ENCODE assay signal across 8 cellular contexts in the genomic region with DNA sequence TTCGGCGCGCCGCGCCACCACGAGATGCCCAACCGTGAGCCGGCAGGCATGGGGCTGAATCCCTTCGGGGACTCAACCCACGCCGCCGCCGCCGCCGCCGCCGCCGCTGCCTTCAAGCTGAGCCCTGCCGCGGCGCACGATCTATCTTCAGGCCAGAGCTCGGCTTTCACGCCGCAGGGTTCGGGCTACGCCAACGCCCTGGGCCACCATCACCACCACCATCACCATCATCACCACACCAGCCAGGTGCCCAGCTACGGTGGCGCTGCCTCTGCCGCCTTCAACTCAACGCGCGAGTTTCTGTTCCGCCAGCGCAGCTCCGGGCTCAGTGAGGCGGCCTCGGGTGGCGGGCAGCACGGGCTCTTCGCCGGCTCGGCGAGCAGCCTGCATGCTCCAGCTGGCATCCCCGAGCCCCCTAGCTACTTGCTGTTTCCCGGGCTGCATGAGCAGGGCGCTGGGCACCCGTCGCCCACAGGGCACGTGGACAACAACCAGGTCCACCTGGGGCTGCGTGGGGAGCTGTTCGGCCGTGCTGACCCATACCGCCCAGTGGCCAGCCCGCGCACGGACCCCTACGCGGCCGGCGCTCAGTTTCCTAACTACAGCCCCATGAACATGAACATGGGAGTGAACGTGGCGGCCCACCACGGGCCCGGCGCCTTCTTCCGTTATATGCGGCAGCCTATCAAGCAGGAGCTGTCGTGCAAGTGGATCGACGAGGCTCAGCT. TPM values are rescaled to one million over a fixed set of nuclear protein-coding genes. Genes with fewer than 3 reads are reported as not detected.
DNase-seq lines count a peak whose midpoint lies in the region; ATAC-seq, FAIRE-seq and TF ChIP-seq lines count a peak whose summit lies in the region.
"Had no signal": no experiment of that assay in that cellular context is flagged by ENCODE, and none has a peak within 500 bp of the region (broad histone marks: within the 10 kb centered on the region; RNA-seq: fewer than 3 reads in every experiment).

No MANE protein-coding gene starts in this region.

- H3K18ac ChIP-seq in H9 (ENCODE audit: insufficient read length, low read depth, low read length): no peak overlapping the region

- H3K9ac ChIP-seq in H9 (ENCODE audit: extremely low read depth, insufficient read length, low read length): peak overlapping the region; percentile 81

- no peak overlapping the region for H4K8ac ChIP-seq in H9 (replicated peaks; ENCODE audit: insufficient read length, low read depth, low read length)

- H3K27ac ChIP-seq in H9 (ENCODE audit: insufficient read length, low read depth, low read length) (no peak overlapping the region), ectodermal cell (ENCODE audit: insufficient read depth, low read depth, low read length, poor library complexity, severe bottlenecking) (no peak overlapping the region), ovary (no peak overlapping the region)

- no peak overlapping the region for H2BK12ac ChIP-seq in H9 (ENCODE audit: insufficient read length, low read depth, low read length)

- H3K27ac Mint-ChIP-seq in H9: peak overlapping the region in 2 of 3 experiments; percentile 87 to 95; a peak in 4 of 7 replicates

- H3K27me3 ChIP-seq in H9 (ENCODE audit: insufficient read depth, low read length) (no peaks in the 10 kb centered on the region), ectodermal cell (ENCODE audit: control insufficient read depth, insufficient read depth, low read length, poor library complexity, severe bottlenecking) (peaks cover 33% of the 10 kb centered on the region), ovary (no peaks in the 10 kb centered on the region)

- no peak overlapping the region for H3K56ac ChIP-seq in H9 (ENCODE audit: insufficient read length, low read depth, low read length)

- FAIRE-seq in GM12891 (lab: Jason Lieb, UNC): no peak

- H2AK5ac ChIP-seq in H9 (ENCODE audit: insufficient read length, low read length): no peak overlapping the region

- no peaks in the 10 kb centered on the region for H3K79me1 ChIP-seq in H9 (ENCODE audit: insufficient read depth, low read depth, low read length, poor library complexity, severe bottlenecking)

- H3K23ac ChIP-seq in H9 (ENCODE audit: insufficient read length, low read depth, low read length): no peak overlapping the region

- H2BK5ac ChIP-seq in H9 (ENCODE audit: insufficient read length, low read length): no peak overlapping the region

- H4K91ac ChIP-seq in H9 (ENCODE audit: insufficient read length, low read depth, low read length): no peak overlapping the region

- no peaks in the 10 kb centered on the region for H3K4me1 ChIP-seq in H9 (ENCODE audit: insufficient read depth, low read length)
- H3K4me1 ChIP-seq in ectodermal cell (ENCODE audit: control insufficient read depth, insufficient read depth, low read length): peaks cover 4% of the 10 kb centered on the region
- no peaks in the 10 kb centered on the region for H3K4me1 ChIP-seq in ovary (ENCODE audit: insufficient read depth)

- no peaks in the 10 kb centered on the region; the same call in 1 of the 2 replicates for H3K27me3 Mint-ChIP-seq in H9 (ENCODE audit: low read depth)

- H2AFZ ChIP-seq in H9 (ENCODE audit: low read length): no peak overlapping the region

- DNase-seq in DMS53 (lab: John Stamatoyannopoulos, UW): peak; percentile 74
- DNase-seq in H9: no peak
- no peak for DNase-seq in ovary
- no peak for DNase-seq in GM12891 (ENCODE audit: insufficient read length, low spot score)
- DNase-seq: activated CD4-positive, alpha-beta T cell treated with anti-CD3 and anti-CD28 coated beads for 1 hour had no signal

- TF ChIP-seq CTCF in H9 (conservative IDR thresholded peaks at IDR 0.05) (no peak), ovary (IDR thresholded peaks at IDR 0.05) (no peak)

- H2BK120ac ChIP-seq in H9 (ENCODE audit: low read depth, low read length, poor library complexity, severe bottlenecking): no peak overlapping the region

- TF ChIP-seq POLR2A in ovary (IDR thresholded peaks at IDR 0.05) (no peak), GM12891 (IDR thresholded peaks at IDR 0.05; ENCODE audit: low read depth, low read length) (no peak)

- intact Hi-C loops in ovary (cut with DNase I): no loop called here

- H3K4ac ChIP-seq in H9 (ENCODE audit: low read depth, low read length): no peak overlapping the region

- H3K14ac ChIP-seq in H9 (ENCODE audit: insufficient read depth, low read length): peak overlapping the region; percentile 66; the same call in 1 of the 2 replicates

- H3K36me3 Mint-ChIP-seq in H9 (ENCODE audit: insufficient read depth in 1 of 3, low read depth in 3 of 3): peaks cover 30 to 54% (median 47%) of the 10 kb centered on the region in 3 experiments

- H3K36me3 ChIP-seq in ectodermal cell (ENCODE audit: control insufficient read depth, insufficient read depth, low read length) (no peaks in the 10 kb centered on the region), ovary (no peaks in the 10 kb centered on the region)

- H3K4me1 Mint-ChIP-seq in H9: peaks cover 16 to 37% of the 10 kb centered on the region in 2 experiments

- no CpG with 5 or more reads among the region's 72 CpGs for WGBS in H9 (ENCODE audit: extremely low coverage, insufficient read length, low lambda C conversion rate)
- 0% methylated on average over 72 of the region's 72 CpGs for WGBS in ectodermal cell, 2 experiments
- 24 to 39% (median 34%) methylated on average over 61 to 72 of the region's 72 CpGs for whole genome bisulfite sequencing in ovary, 3 donors

- H3K9me3 Mint-ChIP-seq in H9: peaks cover 3 to 58% of the 10 kb centered on the region in 2 experiments; a peak in 4 of 5 replicates

- no peak overlapping the region for H4K5ac ChIP-seq in H9 (ENCODE audit: insufficient read length, low read depth, low read length)

- no peaks in the 10 kb centered on the region for H4K20me1 ChIP-seq in H9 (ENCODE audit: control insufficient read depth, insufficient read depth, insufficient read length)

- H3K23me2 ChIP-seq in H9 (ENCODE audit: insufficient read length, low read depth, low read length, poor library complexity, severe bottlenecking): peaks cover 18% of the 10 kb centered on the region

- H3T11ph ChIP-seq in H9 (ENCODE audit: low read length): no peak overlapping the region

- peak overlapping the region; percentile 77 for H3K4me2 ChIP-seq in H9 (ENCODE audit: insufficient read depth, insufficient read length, low read length)

- H3K4me3 Mint-ChIP-seq in H9: peak overlapping the region; percentile 94 to 98

- H3K79me2 ChIP-seq in H9 (ENCODE audit: insufficient read depth, low read length): peaks cover 29% of the 10 kb centered on the region

- H2BK20ac ChIP-seq in H9 (ENCODE audit: low read depth, low read length, poor library complexity, severe bottlenecking): no peak overlapping the region

- H3K4me3 ChIP-seq in ectodermal cell (ENCODE audit: insufficient read depth, low read depth, low read length): peak overlapping the region; percentile 61
- H3K4me3 ChIP-seq in ovary: peak overlapping the region; percentile 18

- H3K9me3 ChIP-seq in H9 (ENCODE audit: control insufficient read depth, low read depth, low read length) (no peaks in the 10 kb centered on the region), ectodermal cell (ENCODE audit: control insufficient read depth, low read length) (no peaks in the 10 kb centered on the region), ovary (no peaks in the 10 kb centered on the region)

- no peak for TF ChIP-seq EP300 in ovary (IDR thresholded peaks at IDR 0.05)

- ATAC-seq in GM21390 (IDR thresholded peaks at IDR 0.05; ENCODE audit: unreplicated experiment): no peak
- ATAC-seq in HG03039 (IDR thresholded peaks at IDR 0.05; ENCODE audit: unreplicated experiment): no peak

- H2BK15ac ChIP-seq in H9 (ENCODE audit: low read depth, low read length): no peak overlapping the region

TF ChIP-seq in GM12891, 5 proteins besides CTCF, POLR2A, EP300 and RAD21:
- TF ChIP-seq PAX5 (IDR thresholded peaks at IDR 0.05; ENCODE audit: insufficient read depth, low read length, severe bottlenecking) (no peak), TAF1 (IDR thresholded peaks at IDR 0.05; ENCODE audit: low read depth, low read length) (no peak), POLR2AphosphoS5 (IDR thresholded peaks at IDR 0.05; ENCODE audit: low read depth, low read length) (no peak), SPI1 (IDR thresholded peaks at IDR 0.05; ENCODE audit: low read depth, low read length) (no peak), POU2F2 (IDR thresholded peaks at IDR 0.05; ENCODE audit: low read depth, low read length) (no peak)

RNA-seq across cellular contexts. Expression of a gene that starts 1.0 kb away (rescaled TPM):
- 126 and 128 TPM in 2 replicates for total RNA-seq in H9 (2021)
- polyA plus RNA-seq in ectodermal cell (2013, experiment 1 of 4): 82.2 TPM
- 49.3 TPM for polyA plus RNA-seq in ectodermal cell (2013, experiment 2 of 4)
- polyA plus RNA-seq in ectodermal cell (2013, experiment 3 of 4): 52.0 TPM
- 58.8 TPM for polyA plus RNA-seq in ectodermal cell (2013, experiment 4 of 4)
- total RNA-seq in ovary: not detected
- under 1 TPM in 1 of 2 donors, not detected in 1; 0.04 TPM for polyA plus RNA-seq in ovary
- not detected for polyA plus RNA-seq in GM12891 (2012; ENCODE audit: low read depth, missing spikeins)

Comparison
In these comparisons a context has a peak if more than half of its experiments do, and no peak if none do; other contexts are left out.
1. RNA of a gene that starts 1.0 kb away (total RNA-seq): 126 to 128 TPM in H9; not detected in ovary; every median in the first group is over 100 times any median in the second.